Comparison of ENCODE assay signal across 20 cellular contexts in the genomic region with DNA sequence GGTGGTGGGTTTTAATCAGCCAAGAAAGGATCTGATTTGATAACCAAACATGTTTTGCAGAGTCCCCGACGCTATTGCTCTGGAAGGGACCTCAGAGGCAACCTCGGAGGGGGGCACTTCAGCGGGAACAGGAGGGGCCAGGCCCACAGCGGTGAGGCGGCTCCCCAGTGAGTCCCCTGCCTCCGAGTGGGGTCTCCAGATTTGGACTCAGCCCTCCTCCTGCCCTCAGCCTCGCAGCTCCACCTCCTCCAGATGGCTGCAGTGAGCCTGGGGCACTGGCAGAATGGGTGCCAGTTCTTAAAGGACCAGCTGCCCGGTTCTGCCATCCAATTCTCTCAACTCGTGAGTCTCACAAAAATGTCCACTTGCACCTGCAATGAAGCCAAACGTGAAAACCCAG.
"Had no signal": no experiment of that assay in that cellular context is flagged by ENCODE, and none has a peak within 500 bp of the region (broad histone marks: within the 10 kb centered on the region; RNA-seq: fewer than 3 reads in every experiment).

No MANE protein-coding gene starts in this region.

- H3K27ac ChIP-seq: breast epithelium, foreskin keratinocyte, left lung, neutrophil, ovary, right lobe of liver, upper lobe of right lung had no signal

- H3K27ac Mint-ChIP-seq: activated CD4-positive, alpha-beta memory T cell treated with anti-CD3 and anti-CD28 coated beads for 36 hours; activated naive CD8-positive, alpha-beta T cell treated with anti-CD3 and anti-CD28 coated beads for 36 hours; dendritic cell treated with granulocyte-macrophage colony-stimulating factor and Interleukin-4, amounts not matched to agents 40 ng/mL and 50 ng/mL, for 4 days; immature natural killer cell; natural killer cell treated with Interleukin-12 subunit alpha and Interleukin-12 subunit beta and Interleukin-15 and Interleukin-18, amount 100 ng/mL, for 72 hours had no signal

- H3K4me1 ChIP-seq: breast epithelium, foreskin keratinocyte, left lung, right lobe of liver, upper lobe of right lung had no signal

- H3K27me3 ChIP-seq: breast epithelium, neutrophil, ovary, right lobe of liver, upper lobe of right lung had no signal

- H3K36me3 ChIP-seq: breast epithelium, left lung, neutrophil, ovary, right lobe of liver, upper lobe of right lung had no signal

- H3K4me1 Mint-ChIP-seq: activated naive CD8-positive, alpha-beta T cell treated with anti-CD3 and anti-CD28 coated beads for 36 hours; immature natural killer cell had no signal

- H3K9me3 Mint-ChIP-seq: immature natural killer cell had no signal

- H3K4me3 ChIP-seq: breast epithelium, left lung, lung, ovary, right lobe of liver, upper lobe of right lung had no signal

- DNase-seq: activated CD4-positive, alpha-beta memory T cell treated with anti-CD3 and anti-CD28 coated beads for 36 hours; activated CD4-positive, alpha-beta T cell treated with anti-CD3 and anti-CD28 coated beads for 48 hours; activated naive CD4-positive, alpha-beta T cell treated with Interleukin-2 at 50 U/mL for 16 hours; activated naive CD8-positive, alpha-beta T cell treated with anti-CD3 and anti-CD28 coated beads for 36 hours; activated T-cell treated with anti-CD3 and anti-CD28 coated beads, Interleukin-2, amount 50 U/mL, for 48 hours; effector CD8-positive, alpha-beta T cell; foreskin keratinocyte; immature natural killer cell; kidney glomerular epithelial cell; left lung; ovary; stimulated activated CD4-positive, alpha-beta T cell treated with anti-CD3 and anti-CD28 coated beads, Interleukin-4, amount 100 ng/mL, for 1 hour; stimulated activated naive CD4-positive, alpha-beta T cell; upper lobe of right lung had no signal

- H3K36me3 Mint-ChIP-seq: activated CD4-positive, alpha-beta memory T cell treated with anti-CD3 and anti-CD28 coated beads for 36 hours; activated naive CD8-positive, alpha-beta T cell treated with anti-CD3 and anti-CD28 coated beads for 36 hours; immature natural killer cell; natural killer cell treated with Interleukin-12 subunit alpha and Interleukin-12 subunit beta and Interleukin-15 and Interleukin-18, amount 100 ng/mL, for 72 hours had no signal

- H3K9me3 ChIP-seq: neutrophil, ovary, right lobe of liver had no signal

- H3K4me3 Mint-ChIP-seq: activated CD4-positive, alpha-beta memory T cell treated with anti-CD3 and anti-CD28 coated beads for 36 hours; activated naive CD8-positive, alpha-beta T cell treated with anti-CD3 and anti-CD28 coated beads for 36 hours; dendritic cell treated with granulocyte-macrophage colony-stimulating factor and Interleukin-4, amounts not matched to agents 40 ng/mL and 50 ng/mL, for 4 days; immature natural killer cell; natural killer cell treated with Interleukin-12 subunit alpha and Interleukin-12 subunit beta and Interleukin-15 and Interleukin-18, amount 100 ng/mL, for 72 hours had no signal
